In the genomic region with DNA sequence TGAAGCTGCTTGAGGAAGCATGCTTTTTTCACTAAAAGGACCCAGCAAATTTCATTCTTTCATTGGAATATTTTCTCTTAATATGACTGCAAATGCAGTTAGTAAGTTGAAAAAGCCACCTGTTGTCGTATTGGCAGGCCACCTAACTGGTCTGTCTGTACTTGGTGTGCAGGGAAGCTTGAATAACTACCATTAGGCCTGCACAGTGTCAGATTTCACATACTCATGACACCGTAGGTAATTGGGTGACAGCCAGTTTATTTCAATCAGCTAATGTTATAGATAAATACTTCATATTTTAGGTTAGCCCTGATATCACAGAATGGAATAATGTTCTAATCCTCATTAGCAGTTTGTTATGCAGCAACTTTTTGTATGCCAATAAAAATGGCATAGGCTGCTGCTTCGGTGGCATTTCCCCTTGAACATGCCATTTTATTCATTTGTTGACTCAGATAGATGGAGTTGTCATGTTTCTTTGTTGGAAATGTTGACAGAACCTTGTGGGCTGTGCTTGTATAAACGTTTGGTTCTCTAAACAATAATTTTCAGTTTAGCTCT, we compare ENCODE assay signal across 19 cellular contexts.
A peak's percentile ranks its signal among the peaks of the same experiment; 100 is the strongest.
DNase-seq lines count a peak whose midpoint lies in the region; ATAC-seq and TF ChIP-seq lines count a peak whose summit lies in the region.
"Had no signal": no experiment of that assay in that cellular context is flagged by ENCODE, and none has a peak within 500 bp of the region (broad histone marks: within the 10 kb centered on the region; RNA-seq: fewer than 3 reads in every experiment).

No MANE protein-coding gene starts in this region.

- no peak overlapping the region for H3K56ac ChIP-seq in mesendoderm (ENCODE audit: low read length)

- H3K27me3 ChIP-seq in prostate gland (replicated peaks; ENCODE audit: insufficient read depth) (no peaks in the 10 kb centered on the region), mesendoderm (ENCODE audit: insufficient read depth, low read length, poor library complexity) (no peaks in the 10 kb centered on the region)
- H3K27me3 ChIP-seq: SJSA1 had no signal

- no peak overlapping the region for H2AK5ac ChIP-seq in mesendoderm (ENCODE audit: low read length)

- H3K4me3 ChIP-seq in prostate gland (no peak overlapping the region), mesendoderm (ENCODE audit: low read length) (no peak overlapping the region)
- H3K4me3 ChIP-seq: SJSA1, thoracic aorta had no signal

- no peak overlapping the region for H3K4ac ChIP-seq in mesendoderm (ENCODE audit: low read depth, low read length)

- DNase-seq in NCI-H1930 (lab: John Stamatoyannopoulos, UW) (peak; percentile 52 to 73), NCI-H748 (lab: John Stamatoyannopoulos, UW; ENCODE audit: unreplicated experiment) (peak; percentile 82), prostate gland (ENCODE audit: low spot score) (peak; percentile 2), mesendoderm (no peak)
- DNase-seq in stimulated activated CD4-positive, alpha-beta T cell treated with anti-CD3 and anti-CD28 coated beads, Interleukin-2, amount 100 ng/mL, for 48 hours: no peak
- DNase-seq: activated CD4-positive, alpha-beta T cell treated with anti-CD3 and anti-CD28 coated beads for 1 hour; activated effector memory CD4-positive, alpha-beta T cell treated with anti-CD3 and anti-CD28 coated beads, Interleukin-2, amount 50 U/mL, for 16 hours; amniotic stem cell; DND-41; effector memory CD4-positive, alpha-beta T cell; IMR-90; nucleus accumbens; stimulated activated CD4-positive, alpha-beta T cell treated with anti-CD3 and anti-CD28 coated beads, Interleukin-4, amount 100 ng/mL, for 4 hours had no signal

- no peak for TF ChIP-seq RAD21 in Ishikawa (IDR thresholded peaks at IDR 0.05; ENCODE audit: low read depth)

- H3K36me3 ChIP-seq in prostate gland (no peaks in the 10 kb centered on the region), mesendoderm (ENCODE audit: control insufficient read depth, insufficient read depth, low read length) (no peaks in the 10 kb centered on the region)
- H3K36me3 ChIP-seq: SJSA1, thoracic aorta had no signal

- H3K23ac ChIP-seq in mesendoderm (ENCODE audit: low read length): no peak overlapping the region

- no peak overlapping the region for H2BK5ac ChIP-seq in mesendoderm (ENCODE audit: low read length)

- TF ChIP-seq EP300 in Ishikawa (IDR thresholded peaks at IDR 0.05; ENCODE audit: borderline replicate concordance): peak; percentile 67; the same call in 1 of the 2 replicates

- no peak for TF ChIP-seq CTCF in prostate gland (IDR thresholded peaks at IDR 0.05)

- no peak overlapping the region for H4K5ac ChIP-seq in mesendoderm (ENCODE audit: low read length)

- no peak overlapping the region for H4K8ac ChIP-seq in mesendoderm (ENCODE audit: low read depth, low read length)

- H2BK120ac ChIP-seq in mesendoderm (ENCODE audit: low read depth, low read length): no peak overlapping the region

- H3K18ac ChIP-seq in mesendoderm (ENCODE audit: low read length): no peak overlapping the region

- no peaks in the 10 kb centered on the region for H3K4me1 ChIP-seq in prostate gland (replicated peaks)
- no peaks in the 10 kb centered on the region for H3K4me1 ChIP-seq in mesendoderm (ENCODE audit: control insufficient read depth, low read depth, low read length)
- H3K4me1 ChIP-seq: SJSA1 had no signal

- no peak for ATAC-seq in HG02885 (IDR thresholded peaks at IDR 0.05; ENCODE audit: poor library complexity, unreplicated experiment)
- no peak for ATAC-seq in GM18861 (IDR thresholded peaks at IDR 0.05; ENCODE audit: unreplicated experiment)
- ATAC-seq: left lobe of liver had no signal

- no peak overlapping the region for H3K4me2 ChIP-seq in mesendoderm (ENCODE audit: low read length)

- intact Hi-C loops in prostate gland (cut with DNase I): no loop called here

- no peak overlapping the region for H3K9ac ChIP-seq in mesendoderm (ENCODE audit: low read length)

- 43% methylated on average over 4 of the region's 4 CpGs for WGBS in prostate gland
- WGBS in mesendoderm (ENCODE audit: extremely low coverage, insufficient coverage, low lambda C conversion rate): no CpG with 5 or more reads among the region's 4 CpGs

- no peak overlapping the region for H2BK15ac ChIP-seq in mesendoderm (replicated peaks; ENCODE audit: low read depth)

- no peak overlapping the region for H3K27ac ChIP-seq in prostate gland
- no peak overlapping the region for H3K27ac ChIP-seq in mesendoderm (ENCODE audit: low read depth, low read length)
- H3K27ac ChIP-seq: SJSA1, thoracic aorta had no signal

- H3K9me3 ChIP-seq in prostate gland: no peaks in the 10 kb centered on the region
- H3K9me3 ChIP-seq: SJSA1, thoracic aorta had no signal

- no peaks in the 10 kb centered on the region for H3K79me1 ChIP-seq in mesendoderm (ENCODE audit: low read length)

- no peak for TF ChIP-seq POLR2A in prostate gland (IDR thresholded peaks at IDR 0.05)

- H3K79me2 ChIP-seq in mesendoderm (ENCODE audit: control insufficient read depth, insufficient read depth, low read length): no peaks in the 10 kb centered on the region

TF ChIP-seq in Ishikawa, 13 proteins besides CTCF, POLR2A, EP300 and RAD21:
- TF ChIP-seq NFIC (IDR thresholded peaks at IDR 0.05) (peak; percentile 76), ZBTB7A (IDR thresholded peaks at IDR 0.05; ENCODE audit: low read depth) (no peak), CEBPB (IDR thresholded peaks at IDR 0.05) (no peak), TCF12 (IDR thresholded peaks at IDR 0.05; ENCODE audit: low read depth) (peak; percentile 51), TEAD4 (IDR thresholded peaks at IDR 0.05) (peak; percentile 6; the same call in 1 of the 2 replicates)
TF ChIP-seq in Ishikawa: peak in this region for 3.

Comparison
In these comparisons a context has a peak if more than half of its experiments do, and no peak if none do; other contexts are left out.
1. DNase-seq: peak in NCI-H1930 (2 of 2), NCI-H748 (single experiment) and prostate gland (single experiment); none in mesendoderm (single experiment) and stimulated activated CD4-positive, alpha-beta T cell treated with anti-CD3 and anti-CD28 coated beads, Interleukin-2, amount 100 ng/mL, for 48 hours (0 of 2).